ENCODE assay signal across 11 cellular contexts in the genomic region with DNA sequence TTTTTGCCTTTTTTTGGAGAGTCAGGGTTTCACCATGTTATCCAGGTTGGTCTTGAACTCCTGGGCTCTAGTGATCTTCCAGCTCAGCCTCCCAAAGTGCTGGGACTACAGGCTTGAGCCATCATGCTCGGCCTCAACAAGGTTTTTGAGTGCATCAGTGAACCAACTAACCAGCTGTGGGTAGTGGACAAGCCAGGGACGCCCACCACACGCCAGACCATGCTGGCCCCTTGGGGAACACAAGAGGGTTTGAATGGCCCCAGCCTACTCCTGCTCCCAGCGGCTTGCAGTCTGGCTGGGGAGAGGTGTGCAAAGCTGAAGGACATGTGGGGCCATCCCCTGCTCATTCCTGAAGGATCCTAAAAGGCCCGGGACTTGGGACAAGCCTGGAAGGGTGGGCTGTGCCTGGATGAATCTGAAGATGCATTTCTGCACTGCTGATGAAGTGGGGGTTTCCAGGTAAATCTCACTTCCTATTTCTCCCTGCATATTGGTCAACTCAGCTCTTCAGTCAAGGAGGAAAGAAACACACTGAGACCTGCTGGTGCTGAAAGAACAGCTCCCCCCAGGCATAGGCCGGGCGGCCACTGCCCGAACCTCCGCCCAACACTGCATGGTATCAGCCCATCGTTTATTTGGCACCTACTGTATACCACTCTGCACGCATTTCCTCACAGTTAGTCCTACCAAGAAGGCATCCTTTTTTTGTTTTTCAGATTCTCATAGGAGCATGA. TPM values are rescaled to one million over a fixed set of nuclear protein-coding genes. Genes with fewer than 3 reads are reported as not detected.
A peak's percentile ranks its signal among the peaks of the same experiment; 100 is the strongest.
DNase-seq lines count a peak whose midpoint lies in the region; ATAC-seq and TF ChIP-seq lines count a peak whose summit lies in the region.
"Had no signal": no experiment of that assay in that cellular context is flagged by ENCODE, and none has a peak within 500 bp of the region (broad histone marks: within the 10 kb centered on the region; RNA-seq: fewer than 3 reads in every experiment).

No MANE protein-coding gene starts in this region.

- ATAC-seq in HG03439 (IDR thresholded peaks at IDR 0.05; ENCODE audit: unreplicated experiment) = no peak
- no peak for ATAC-seq in HG03045 (IDR thresholded peaks at IDR 0.05; ENCODE audit: unreplicated experiment)

- H3K9me2 ChIP-seq in Karpas-422 (replicated peaks; ENCODE audit: insufficient read depth, low read length) = no peaks in the 10 kb centered on the region

- CTCF ChIA-PET in CD8-positive, alpha-beta memory T cell (lab: Charles Lee) = interaction anchor here (1.4 kb wide), 1 partner anchor 22 kb away, joined by 3 read pairs; no protein-coding TSS in a partner anchor

- H3K4me1 Mint-ChIP-seq in CD8-positive, alpha-beta memory T cell = no peaks in the 10 kb centered on the region

- POLR2A ChIA-PET in CD8-positive, alpha-beta memory T cell (lab: Charles Lee) = no interaction called here

- no peak overlapping the region for H3K9ac ChIP-seq in Karpas-422 (ENCODE audit: low read length)

- H3K4me3 ChIP-seq in Karpas-422 (ENCODE audit: low read length) = no peak overlapping the region
- no peak overlapping the region for H3K4me3 ChIP-seq in choroid plexus epithelial cell (ENCODE audit: low read depth, low read length)
- no peak overlapping the region for H3K4me3 ChIP-seq in CD8-positive, alpha-beta memory T cell (ENCODE audit: low read length)

- no peak overlapping the region for H3K4me3 Mint-ChIP-seq in CD8-positive, alpha-beta memory T cell

- H2AFZ ChIP-seq in Karpas-422 (ENCODE audit: low read length) = no peak overlapping the region

- H3K27ac ChIP-seq in Karpas-422 (ENCODE audit: low read length) = no peak overlapping the region
- no peak overlapping the region for H3K27ac ChIP-seq in CD8-positive, alpha-beta memory T cell (ENCODE audit: low read depth, low read length)

- no peaks in the 10 kb centered on the region for H3K27me3 ChIP-seq in Karpas-422 (ENCODE audit: low read length)
- no peaks in the 10 kb centered on the region for H3K27me3 ChIP-seq in CD8-positive, alpha-beta memory T cell (ENCODE audit: insufficient read depth, low read length, poor library complexity, severe bottlenecking)

- peaks cover 0 to 16% (median 6%) of the 10 kb centered on the region in 5 donors for H3K9me3 Mint-ChIP-seq in CD8-positive, alpha-beta memory T cell

- peak; percentile 5 for DNase-seq in stimulated activated CD4-positive, alpha-beta T cell treated with anti-CD3 and anti-CD28 coated beads, Interleukin-15, amount 100 ng/mL, for 24 hours
- DNase-seq in stimulated activated CD4-positive, alpha-beta T cell treated with anti-CD3 and anti-CD28 coated beads, Interleukin-2, amount 100 ng/mL, for 48 hours = no peak
- DNase-seq in Karpas-422 (peak; percentile 63), choroid plexus epithelial cell (ENCODE audit: low read depth) (peak; percentile 44), NCI-H146 (lab: John Stamatoyannopoulos, UW) (no peak)
- DNase-seq in CD8-positive, alpha-beta memory T cell = no peak
- DNase-seq: stimulated activated CD4-positive, alpha-beta T cell treated with anti-CD3 and anti-CD28 coated beads, Interleukin-4, amount 100 ng/mL, for 1 hour had no signal

- H3K9me3 ChIP-seq in Karpas-422 (ENCODE audit: low read length) = no peaks in the 10 kb centered on the region
- H3K9me3 ChIP-seq in CD8-positive, alpha-beta memory T cell (ENCODE audit: low read length) = no peaks in the 10 kb centered on the region

- no peak overlapping the region for H3K4me2 ChIP-seq in Karpas-422 (ENCODE audit: low read depth, low read length, poor library complexity, severe bottlenecking)

- H4K20me1 ChIP-seq in Karpas-422 (ENCODE audit: insufficient read depth, low read depth, low read length) = no peaks in the 10 kb centered on the region

- peaks cover 0 to 6% (median 2%) of the 10 kb centered on the region in 3 donors for H3K36me3 Mint-ChIP-seq in CD8-positive, alpha-beta memory T cell
- H3K36me3 Mint-ChIP-seq: IgD-negative memory B cell had no signal

- no peak overlapping the region for H3K27ac Mint-ChIP-seq in CD8-positive, alpha-beta memory T cell
- H3K27ac Mint-ChIP-seq: IgD-negative memory B cell had no signal

- H3K79me2 ChIP-seq in Karpas-422 (ENCODE audit: low read length) = no peaks in the 10 kb centered on the region

- H3K4me1 ChIP-seq in Karpas-422 (ENCODE audit: low read length) = no peaks in the 10 kb centered on the region
- no peaks in the 10 kb centered on the region for H3K4me1 ChIP-seq in CD8-positive, alpha-beta memory T cell (ENCODE audit: insufficient read depth, low read length)

- peaks cover 58 to 59% of the 10 kb centered on the region in 2 donors for H3K27me3 Mint-ChIP-seq in CD8-positive, alpha-beta memory T cell

- no peak for TF ChIP-seq CTCF in choroid plexus epithelial cell (conservative IDR thresholded peaks at IDR 0.05; ENCODE audit: low read depth, low read length)

- H3K36me3 ChIP-seq in Karpas-422 (ENCODE audit: insufficient read depth, low read length) = no peaks in the 10 kb centered on the region
- H3K36me3 ChIP-seq in CD8-positive, alpha-beta memory T cell (ENCODE audit: insufficient read depth, low read length) = no peaks in the 10 kb centered on the region

RNA-seq across cellular contexts. Expression of a gene that starts 6.9 kb away (rescaled TPM):
- not detected in 2 replicates for total RNA-seq in Karpas-422 (2014; rRNA removed; shearing (Covaris generic); ENCODE audit: low replicate concordance)
- not detected for total RNA-seq in CD8-positive, alpha-beta memory T cell
- polyA plus RNA-seq in CD8-positive, alpha-beta memory T cell = not detected
- total RNA-seq: mesenteric fat pad had no signal
- polyA plus RNA-seq: IgD-negative memory B cell had no signal

Comparison
In these comparisons a context has a peak if more than half of its experiments do, and no peak if none do; other contexts are left out.
1. DNase-seq: peak in stimulated activated CD4-positive, alpha-beta T cell treated with anti-CD3 and anti-CD28 coated beads, Interleukin-15, amount 100 ng/mL, for 24 hours (single experiment), Karpas-422 (single experiment) and choroid plexus epithelial cell (single experiment); none in stimulated activated CD4-positive, alpha-beta T cell treated with anti-CD3 and anti-CD28 coated beads, Interleukin-2, amount 100 ng/mL, for 48 hours (0 of 2), NCI-H146 (single experiment) and CD8-positive, alpha-beta memory T cell (0 of 5).